In the genomic region with DNA sequence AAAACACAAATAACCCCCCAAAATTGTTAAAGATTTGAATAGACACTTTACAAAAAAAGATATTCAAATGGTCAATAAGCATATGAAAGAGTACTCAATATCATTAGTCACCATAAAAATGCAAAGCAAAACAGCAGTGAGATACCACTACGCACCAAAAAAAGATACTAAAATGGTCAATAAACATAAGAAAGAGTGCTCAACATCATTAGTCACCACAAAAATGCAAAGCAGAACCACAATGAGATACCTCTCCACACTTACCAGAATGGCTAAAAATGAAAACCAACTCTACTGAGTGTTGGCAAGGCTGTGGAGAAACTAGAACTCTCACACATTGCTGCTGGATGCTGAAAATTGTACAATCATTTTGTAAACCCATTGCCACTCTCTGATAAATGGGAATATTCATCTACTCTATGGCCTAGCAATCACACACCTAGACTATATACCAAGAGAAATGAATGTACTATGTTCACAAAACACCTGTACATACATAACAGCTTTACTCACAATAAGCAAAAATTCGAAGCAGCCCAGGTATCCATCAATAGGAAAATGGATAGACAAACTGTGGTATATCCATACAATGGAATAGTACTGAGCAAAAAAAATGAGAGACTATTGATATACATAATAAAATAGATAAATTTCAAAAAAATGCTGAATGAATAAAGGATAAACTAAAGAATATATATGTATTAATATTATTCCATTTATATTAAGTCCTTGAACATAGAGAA, we compare ENCODE assay signal across 20 cellular contexts.
"Had no signal": no experiment of that assay in that cellular context is flagged by ENCODE, and none has a peak within 500 bp of the region (broad histone marks: within the 10 kb centered on the region; RNA-seq: fewer than 3 reads in every experiment).

No MANE protein-coding gene starts in this region.

- ATAC-seq: effector memory CD8-positive, alpha-beta T cell; gastrocnemius medialis; left lobe of liver; sciatic nerve; stimulated activated naive B cell treated with anti-CD40 and anti-IgM and Interleukin-4, amounts not matched to agents 10 μg/mL and 1 μg/mL and 100 μg/mL, for 72 hours had no signal

- H3K4me3 Mint-ChIP-seq: activated CD4-positive, alpha-beta T cell treated with anti-CD3 and anti-CD28 coated beads, Interleukin-2, amount 10 ng/mL, durations not matched to agents 7 days and 5 days; activated naive CD4-positive, alpha-beta T cell treated with anti-CD3 and anti-CD28 coated beads, Interleukin-2, amount 10 ng/mL, durations not matched to agents 7 days and 5 days; effector memory CD8-positive, alpha-beta T cell; mesothelial cell of epicardium; nephron progenitor cell; stimulated activated naive B cell treated with anti-CD40 and anti-IgM and Interleukin-4, amounts not matched to agents 10 μg/mL and 1 μg/mL and 100 μg/mL, for 72 hours; T-helper 1 cell treated with Interleukin-12 subunit alpha and Interleukin-12 subunit beta and Interleukin-4 antibody, amounts not matched to agents 30 μg/mL and 1 μg/mL, for 36 hours had no signal

- H3K27me3 Mint-ChIP-seq: activated naive CD4-positive, alpha-beta T cell treated with anti-CD3 and anti-CD28 coated beads, Interleukin-2, amount 10 ng/mL, durations not matched to agents 7 days and 5 days had no signal

- H3K36me3 Mint-ChIP-seq: activated naive CD4-positive, alpha-beta T cell treated with anti-CD3 and anti-CD28 coated beads, Interleukin-2, amount 10 ng/mL, durations not matched to agents 7 days and 5 days; mesothelial cell of epicardium; stimulated activated naive B cell treated with anti-CD40 and anti-IgM and Interleukin-4, amounts not matched to agents 10 μg/mL and 1 μg/mL and 100 μg/mL, for 72 hours had no signal

- H3K9me3 Mint-ChIP-seq: activated CD4-positive, alpha-beta T cell treated with anti-CD3 and anti-CD28 coated beads, Interleukin-2, amount 10 ng/mL, durations not matched to agents 7 days and 5 days; activated naive CD4-positive, alpha-beta T cell treated with anti-CD3 and anti-CD28 coated beads, Interleukin-2, amount 10 ng/mL, durations not matched to agents 7 days and 5 days; effector memory CD8-positive, alpha-beta T cell had no signal

- H3K4me3 ChIP-seq: esophagus squamous epithelium, gastrocnemius medialis, lung, thoracic aorta, upper lobe of left lung had no signal

- H3K27me3 ChIP-seq: esophagus squamous epithelium, gastrocnemius medialis, upper lobe of left lung had no signal

- H3K27ac Mint-ChIP-seq: activated CD4-positive, alpha-beta T cell treated with anti-CD3 and anti-CD28 coated beads, Interleukin-2, amount 10 ng/mL, durations not matched to agents 7 days and 5 days; activated naive CD4-positive, alpha-beta T cell treated with anti-CD3 and anti-CD28 coated beads, Interleukin-2, amount 10 ng/mL, durations not matched to agents 7 days and 5 days; effector memory CD8-positive, alpha-beta T cell; mesothelial cell of epicardium; nephron progenitor cell; stimulated activated naive B cell treated with anti-CD40 and anti-IgM and Interleukin-4, amounts not matched to agents 10 μg/mL and 1 μg/mL and 100 μg/mL, for 72 hours; T-helper 1 cell treated with Interleukin-12 subunit alpha and Interleukin-12 subunit beta and Interleukin-4 antibody, amounts not matched to agents 30 μg/mL and 1 μg/mL, for 36 hours had no signal

- H3K4me1 Mint-ChIP-seq: activated CD4-positive, alpha-beta T cell treated with anti-CD3 and anti-CD28 coated beads, Interleukin-2, amount 10 ng/mL, durations not matched to agents 7 days and 5 days; activated naive CD4-positive, alpha-beta T cell treated with anti-CD3 and anti-CD28 coated beads, Interleukin-2, amount 10 ng/mL, durations not matched to agents 7 days and 5 days; stimulated activated naive B cell treated with anti-CD40 and anti-IgM and Interleukin-4, amounts not matched to agents 10 μg/mL and 1 μg/mL and 100 μg/mL, for 72 hours had no signal

- H3K4me1 ChIP-seq: esophagus squamous epithelium, gastrocnemius medialis, upper lobe of left lung had no signal

- H3K9me3 ChIP-seq: esophagus squamous epithelium, gastrocnemius medialis, thoracic aorta, upper lobe of left lung had no signal

- DNase-seq: activated CD4-positive, alpha-beta T cell treated with anti-CD3 and anti-CD28 coated beads, Interleukin-2, amount 10 ng/mL, durations not matched to agents 7 days and 5 days; activated CD8-positive, alpha-beta memory T cell treated with anti-CD3 and anti-CD28 coated beads, Interleukin-2, amount 50 U/mL, for 48 hours; activated effector memory CD4-positive, alpha-beta T cell treated with Interleukin-2 at 50 U/mL for 16 hours; activated naive CD4-positive, alpha-beta T cell treated with anti-CD3 and anti-CD28 coated beads, Interleukin-2, amount 10 ng/mL, durations not matched to agents 7 days and 5 days; activated T-cell treated with anti-CD3 and anti-CD28 coated beads, Interleukin-2, amount 50 U/mL, for 48 hours; effector memory CD8-positive, alpha-beta T cell; esophagus squamous epithelium; gastrocnemius medialis; head of caudate nucleus; kidney; nephron progenitor cell; nucleus accumbens; stimulated activated naive B cell treated with anti-CD40 and anti-IgM and Interleukin-4, amounts not matched to agents 10 μg/mL and 1 μg/mL and 100 μg/mL, for 72 hours; upper lobe of left lung had no signal

- H3K36me3 ChIP-seq: esophagus squamous epithelium, gastrocnemius medialis, thoracic aorta, upper lobe of left lung had no signal

- H3K27ac ChIP-seq: esophagus squamous epithelium, gastrocnemius medialis, thoracic aorta, upper lobe of left lung had no signal
